In the genomic region with DNA sequence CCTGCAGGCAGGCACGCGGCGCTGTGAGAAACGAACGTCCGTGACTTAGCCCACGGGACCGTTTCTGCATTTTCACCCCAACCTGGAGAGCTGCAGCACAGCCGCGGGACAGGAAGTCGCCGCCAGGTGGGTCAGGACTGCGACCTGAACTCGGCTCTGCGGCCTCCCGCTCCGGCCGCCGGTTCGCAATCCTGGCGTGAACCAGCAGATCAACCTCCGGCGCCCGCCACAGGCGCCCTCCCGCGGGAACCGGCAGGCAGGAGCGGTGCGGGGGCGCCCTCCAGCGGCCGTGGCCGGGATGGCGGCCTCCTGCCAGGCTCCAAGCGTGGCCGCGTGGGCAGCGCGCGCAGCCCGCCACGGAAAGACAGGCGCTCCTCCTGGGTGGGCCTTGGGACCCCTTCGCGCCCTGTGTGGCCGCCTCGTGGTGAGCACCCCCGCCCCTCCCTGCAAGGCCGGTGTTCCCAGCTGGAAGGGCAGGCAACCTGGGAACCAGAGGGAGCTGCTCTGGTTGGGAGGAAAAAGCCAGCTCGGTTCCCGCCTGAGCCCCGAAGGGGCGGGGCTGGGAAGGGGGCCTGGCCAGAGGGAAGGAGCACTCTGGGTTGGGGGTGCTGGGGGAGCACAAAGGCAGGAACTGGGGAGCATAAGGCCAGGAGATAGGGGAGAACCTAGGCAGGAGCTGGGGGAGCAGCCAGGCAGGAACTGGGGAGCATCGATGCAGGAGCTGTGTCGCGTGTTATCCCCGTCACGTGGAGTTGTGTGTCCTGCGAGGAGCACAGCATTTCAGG, we compare ENCODE assay signal across 8 cellular contexts. TPM values are rescaled to one million over a fixed set of nuclear protein-coding genes. Genes with fewer than 3 reads are reported as not detected.
A peak's percentile ranks its signal among the peaks of the same experiment; 100 is the strongest.
DNase-seq lines count a peak whose midpoint lies in the region; ATAC-seq and TF ChIP-seq lines count a peak whose summit lies in the region.

No MANE protein-coding gene starts in this region.

- intact Hi-C loops in adrenal gland (cut with DNase I), result loop anchor here (5.0 to 10.0 kb wide), 4 partner anchors 90 to 340 kb away; a partner anchor contains a TSS
- intact Hi-C loops in left ventricle myocardium superior (cut with micrococcal nuclease), result no loop called here
- intact Hi-C loops in prostate gland (cut with DNase I), result loop anchor here (1.0 to 5.0 kb wide), 3 partner anchors 97 to 230 kb away; no protein-coding TSS in a partner anchor

- H3K27me3 ChIP-seq in adrenal gland, result no peaks in the 10 kb centered on the region
- H3K27me3 ChIP-seq in prostate gland (replicated peaks; ENCODE audit: insufficient read depth), result no peaks in the 10 kb centered on the region

- 6 to 12% (median 8%) methylated on average over 12 to 60 of the region's 60 CpGs for WGBS in adrenal gland, 4 donors
- 9% methylated on average over 37 of the region's 60 CpGs for WGBS in prostate gland

- peak; percentile 56 to 100 (median 84) for TF ChIP-seq CTCF in adrenal gland (IDR thresholded peaks at IDR 0.05)
- TF ChIP-seq CTCF in prostate gland (IDR thresholded peaks at IDR 0.05), result peak; percentile 99 to 100 (median 100)

- H3K27ac ChIP-seq in adrenal gland, result no peak overlapping the region
- H3K27ac ChIP-seq in prostate gland, result no peak overlapping the region

- H3K4me3 ChIP-seq in adrenal gland (peak overlapping the region in 2 of 4 donors; percentile 15 to 44), prostate gland (peak overlapping the region; percentile 13 to 18)

- no peaks in the 10 kb centered on the region for H3K36me3 ChIP-seq in adrenal gland (replicated peaks in 1 of 2)
- H3K36me3 ChIP-seq in prostate gland, result no peaks in the 10 kb centered on the region

- peak; percentile 85 for DNase-seq in Daoy (ENCODE audit: low read depth)
- peak; percentile 75 for DNase-seq in HCEC 1CT
- DNase-seq in NCI-H1092 treated with DMSO at 0.1 percent for 48 hours (lab: John Stamatoyannopoulos, UW), result peak; percentile 66
- peak; percentile 75 for DNase-seq in T follicular helper cell (ENCODE audit: low read depth)
- peak; percentile 83 to 90 (median 89) for DNase-seq in adrenal gland
- peak; percentile 96 for DNase-seq in left ventricle myocardium superior
- DNase-seq in prostate gland (ENCODE audit: low spot score), result peak; percentile 84
- peak; percentile 89 for DNase-seq in ureter (ENCODE audit: low spot score)

- H3K4me1 ChIP-seq in adrenal gland (replicated peaks in 1 of 2), result peaks cover 26 to 54% of the 10 kb centered on the region in 2 donors
- peaks cover 11% of the 10 kb centered on the region for H3K4me1 ChIP-seq in prostate gland (replicated peaks)

- peak in 1 of 2 donors; percentile 34 for TF ChIP-seq POLR2A in adrenal gland (IDR thresholded peaks at IDR 0.05)
- TF ChIP-seq POLR2A in prostate gland (IDR thresholded peaks at IDR 0.05), result peak; percentile 14

- no peaks in the 10 kb centered on the region for H3K9me3 ChIP-seq in adrenal gland (replicated peaks in 1 of 3)
- no peaks in the 10 kb centered on the region for H3K9me3 ChIP-seq in prostate gland

- peak; percentile 68 for ATAC-seq in left ventricle myocardium superior

RNA-seq across cellular contexts. Expression of a gene that starts 28.2 kb away (rescaled TPM):
- total RNA-seq in Daoy (2014; rRNA removed; shearing (Covaris generic)), result 5,410 and 5,454 TPM in 2 replicates
- total RNA-seq in adrenal gland (1,000 to 10,000 TPM; 1,781 to 6,446 (median 2,486) TPM), left ventricle myocardium superior (357 TPM), prostate gland (1,000 to 10,000 TPM; 2,438 to 3,181 TPM), ureter (3,857 TPM)
- polyA plus RNA-seq in adrenal gland, result 1,000 to 10,000 TPM in 2 of 3 donors, 100 to 1,000 TPM in 1; 828 to 1,140 (median 1,059) TPM

RNA-seq across cellular contexts. Expression of a gene that starts 43.8 kb away (rescaled TPM):
- 0.17 TPM in 1 of 2 replicates, not detected in the other for total RNA-seq in Daoy (2014; rRNA removed; shearing (Covaris generic))
- 1 to 10 TPM in 4 of 8 donors, under 1 TPM in 4; 0.39 to 1.9 (median 0.88) TPM for total RNA-seq in adrenal gland
- 1 to 10 TPM in 1 of 3 donors, under 1 TPM in 1, not detected in 1; 0.51 to 1.7 TPM for polyA plus RNA-seq in adrenal gland
- total RNA-seq in left ventricle myocardium superior, result 0.50 TPM
- 1 to 10 TPM; 3.1 to 5.6 TPM for total RNA-seq in prostate gland
- total RNA-seq in ureter, result 4.2 TPM
